In the genomic region with DNA sequence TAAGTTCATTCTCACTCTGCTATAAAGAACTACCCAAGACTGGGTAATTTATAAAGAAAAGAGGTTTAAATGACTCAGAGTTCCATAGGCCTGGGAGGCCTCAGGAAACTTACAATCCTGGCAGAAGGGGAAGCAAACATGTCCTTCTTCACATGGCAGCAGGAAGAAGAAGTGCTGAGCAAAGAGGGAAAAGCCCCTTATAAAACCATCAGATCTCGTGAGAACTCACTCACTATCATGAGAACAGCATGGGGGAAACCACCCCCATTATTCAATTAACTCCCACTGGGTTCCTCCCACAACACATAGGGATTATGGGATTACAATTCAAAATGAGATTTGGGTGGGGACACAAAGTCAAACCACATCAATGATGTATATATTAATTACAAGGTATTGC, we compare ENCODE assay signal across 2 cellular contexts. TPM values are rescaled to one million over a fixed set of nuclear protein-coding genes. Genes with fewer than 3 reads are reported as not detected.
"Had no signal": no experiment of that assay in that cellular context is flagged by ENCODE, and none has a peak within 500 bp of the region (broad histone marks: within the 10 kb centered on the region; RNA-seq: fewer than 3 reads in every experiment).

No MANE protein-coding gene starts in this region.

RNA-seq across cellular contexts. Expression of gene THBS2, which starts 45.0 kb away (rescaled TPM):
- total RNA-seq: MCF 10A, NCI-H460 had no signal
